Comparison of ENCODE assay signal across 1 cellular context in genomic region chr17:45573326-45573725, GRCh38.
A peak's percentile ranks its signal among the peaks of the same experiment; 100 is the strongest.
TF ChIP-seq lines count a peak whose summit lies in the region.

No MANE protein-coding gene starts in this region.

TF ChIP-seq in HEK293, 187 proteins besides CTCF, POLR2A, EP300 and RAD21 (continued from another document):
- peak; percentile 93 for TF ChIP-seq PRDM10 (tag by site-specific recombination; IDR thresholded peaks at IDR 0.05)
